Comparison of ENCODE assay signal across 20 cellular contexts in the genomic region with DNA sequence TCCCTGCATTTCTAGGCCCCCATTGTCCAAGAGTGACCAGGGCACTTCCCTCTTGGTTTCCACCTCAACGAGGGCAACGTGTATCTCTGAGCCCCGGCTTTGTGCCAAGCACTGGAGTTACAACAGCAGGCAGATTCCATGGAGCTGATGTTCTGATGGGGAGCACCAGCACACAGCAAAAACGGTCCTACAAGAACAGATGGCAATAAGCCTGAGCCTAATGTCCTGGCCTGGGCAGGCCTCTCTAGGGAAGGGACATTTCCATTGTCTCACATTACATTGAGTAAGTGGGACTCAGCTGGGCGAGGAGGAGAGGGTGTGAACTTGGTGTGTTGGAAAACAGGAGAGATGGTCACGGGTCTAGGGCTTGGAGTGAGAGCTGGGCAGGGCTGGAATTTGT. TPM values are rescaled to one million over a fixed set of nuclear protein-coding genes. Genes with fewer than 3 reads are reported as not detected.
DNase-seq lines count a peak whose midpoint lies in the region; ATAC-seq, FAIRE-seq and TF ChIP-seq lines count a peak whose summit lies in the region.
"Had no signal": no experiment of that assay in that cellular context is flagged by ENCODE, and none has a peak within 500 bp of the region (broad histone marks: within the 10 kb centered on the region; RNA-seq: fewer than 3 reads in every experiment).

No MANE protein-coding gene starts in this region.

- no peaks in the 10 kb centered on the region for H3K79me2 ChIP-seq in HepG2 (ENCODE audit: insufficient read depth, low read length)

- H3K4me1 ChIP-seq in HepG2 (ENCODE audit: insufficient read depth, low read length) (peaks cover 68% of the 10 kb centered on the region), right lobe of liver (no peaks in the 10 kb centered on the region), skeletal muscle tissue (ENCODE audit: control insufficient read depth in 3 of 3, insufficient read depth in 3 of 3, low read length in 3 of 3) (peaks cover 25 to 46% (median 43%) of the 10 kb centered on the region in 3 donors)

- H3K9ac ChIP-seq in HepG2 (ENCODE audit: insufficient read depth, low read depth, low read length) (no peak overlapping the region), skeletal muscle tissue (ENCODE audit: low read depth in 1 of 3, low read length in 3 of 3) (peak overlapping the region in 1 of 3 donors; percentile 40)

- H3K27me3 ChIP-seq in HepG2 (ENCODE audit: control insufficient read depth in 1 of 2, insufficient read depth in 2 of 2, low read length in 2 of 2) (peaks cover 0 to 5% of the 10 kb centered on the region in 2 experiments; a peak in 1 of 5 replicates), right lobe of liver (no peaks in the 10 kb centered on the region), bronchial epithelial cell (ENCODE audit: control insufficient read depth, insufficient read depth, low read length) (no peaks in the 10 kb centered on the region), skeletal muscle tissue (ENCODE audit: control insufficient read depth in 3 of 3, insufficient read depth in 3 of 3, low read length in 3 of 3) (peaks cover 0 to 5% (median 0%) of the 10 kb centered on the region in 3 donors)

- no peak for DNase-seq in HepG2 (ENCODE audit: low spot score)
- no peak for DNase-seq in right lobe of liver
- no peak for DNase-seq in bronchial epithelial cell (ENCODE audit: low read depth)
- peak; percentile 60 for DNase-seq in left kidney (ENCODE audit: low read depth, low spot score)
- DNase-seq in GM10248 (ENCODE audit: extremely low spot score) = no peak
- DNase-seq in HuH-7 (ENCODE audit: low spot score) = no peak
- DNase-seq in activated CD4-positive, alpha-beta T cell treated with anti-CD3 and anti-CD28 coated beads for 1 hour = no peak
- DNase-seq: DMS79 treated with DMSO at 0.1 percent for 48 hours; NCI-H1436; NCI-H2107; NK-92 treated with Interleukin-12 subunit alpha and Interleukin-12 subunit beta, amount 100 ng/mL, for 24 hours; OCI-M1 had no signal

- in situ Hi-C loops in HepG2 (cut with HindIII; ENCODE audit: extremely low pct_ligation_motif_present, low pct_unique_long_range_greater_than_20kb) = no loop called here

- H4K20me1 ChIP-seq in HepG2 (ENCODE audit: insufficient read depth, low read length) = no peaks in the 10 kb centered on the region

- POLR2A ChIA-PET in HepG2 (lab: Yijun Ruan, JAX) = no interaction called here
- POLR2A ChIA-PET in GM10248 (lab: Yijun Ruan, JAX) = interaction anchor here (1.2 kb wide), 1 partner anchor 24 kb away, joined by 4 read pairs; no protein-coding TSS in a partner anchor

- TF ChIP-seq EP300 in HepG2 (IDR thresholded peaks at IDR 0.05; ENCODE audit: low read depth in 2 of 2, low read length in 2 of 2) (no peak), HepG2 (CRISPR knock-in tag; IDR thresholded peaks at IDR 0.05; ENCODE audit: borderline replicate concordance) (no peak)

- H2AFZ ChIP-seq in HepG2 (ENCODE audit: low read length) = no peak overlapping the region

- H3K36me3 ChIP-seq in HepG2 (replicated peaks in 1 of 2; ENCODE audit: control insufficient read depth in 1 of 2, insufficient read depth in 2 of 2, low read length in 2 of 2) (no peaks in the 10 kb centered on the region), right lobe of liver (no peaks in the 10 kb centered on the region), bronchial epithelial cell (ENCODE audit: control insufficient read depth, insufficient read depth, low read length) (no peaks in the 10 kb centered on the region), skeletal muscle tissue (ENCODE audit: control insufficient read depth in 3 of 3, insufficient read depth in 3 of 3, low read length in 3 of 3) (no peaks in the 10 kb centered on the region)

- TF ChIP-seq RAD21 in HepG2 (CRISPR knock-in tag; IDR thresholded peaks at IDR 0.05) = no peak

- H3K9me3 ChIP-seq in HepG2 (ENCODE audit: low read length) (no peaks in the 10 kb centered on the region), right lobe of liver (no peaks in the 10 kb centered on the region), skeletal muscle tissue (ENCODE audit: control insufficient read depth in 3 of 3, low read length in 3 of 3) (no peaks in the 10 kb centered on the region)

- CTCF ChIA-PET in HepG2 (lab: Yijun Ruan, JAX; ENCODE audit: low intra/inter-chr PET ratio, low total read pairs) = no interaction called here
- CTCF ChIA-PET in GM10248 (lab: Yijun Ruan, JAX) = no interaction called here

- BruUV-seq in HepG2 (replicated peaks; lab: Mats Ljungman, UMichigan) = no TSS peak

- H3K27ac ChIP-seq in HepG2 (ENCODE audit: extremely low read length, insufficient read depth, low read length) (no peak overlapping the region), right lobe of liver (no peak overlapping the region), skeletal muscle tissue (ENCODE audit: low read depth, low read length) (peak overlapping the region; percentile 19)
- H3K27ac ChIP-seq: RWPE1 had no signal

- WGBS in HepG2 (ENCODE audit: low lambda C conversion rate) = 17% methylated on average over 6 of the region's 6 CpGs
- WGBS in right lobe of liver (ENCODE audit: insufficient coverage, low coverage, low lambda C conversion rate, missing lambda C conversion rate) = 65% methylated on average over 3 of the region's 6 CpGs

- intact Hi-C loops in HepG2 (cut with micrococcal nuclease; ENCODE audit: unreplicated experiment) = no loop called here
- intact Hi-C loops in right lobe of liver (cut with DNase I) = no loop called here

- FAIRE-seq in HepG2 (lab: Jason Lieb, UNC) (no peak), bronchial epithelial cell (lab: Jason Lieb, UNC) (peak; percentile 92)
- FAIRE-seq: G401.6, GM12892 had no signal

- H3K4me3 ChIP-seq in HepG2 (replicated peaks in 1 of 3; ENCODE audit: insufficient read depth in 1 of 3, low read depth in 2 of 3, low read length in 3 of 3) (no peak overlapping the region), right lobe of liver (no peak overlapping the region), bronchial epithelial cell (ENCODE audit: low read depth, low read length) (no peak overlapping the region), skeletal muscle tissue (ENCODE audit: low read length in 3 of 3) (peak overlapping the region in 1 of 3 donors; percentile 22)

- TF ChIP-seq CTCF in HepG2 (CRISPR knock-in tag; IDR thresholded peaks at IDR 0.05) (no peak), right lobe of liver (IDR thresholded peaks at IDR 0.05) (no peak), bronchial epithelial cell (IDR thresholded peaks at IDR 0.05; ENCODE audit: insufficient read depth, low read length, severe bottlenecking) (no peak), GM10248 (IDR thresholded peaks at IDR 0.05; ENCODE audit: control extremely low read depth, extremely low read depth, low read depth, missing control alignments) (no peak)

- H3K4me2 ChIP-seq in HepG2 (ENCODE audit: low read depth, low read length) = no peak overlapping the region; the same call in 1 of the 2 replicates

- ATAC-seq in HepG2 = no peak
- ATAC-seq in right lobe of liver = no peak
- ATAC-seq: HCT116 had no signal

- TF ChIP-seq POLR2A in HepG2 (IDR thresholded peaks at IDR 0.05; ENCODE audit: insufficient read depth in 1 of 2, low read depth in 2 of 2, low read length in 2 of 2) (no peak), right lobe of liver (IDR thresholded peaks at IDR 0.05) (no peak)

RNA-seq across cellular contexts. Expression of a gene that starts 27.2 kb away (rescaled TPM):
- total RNA-seq in HepG2 (2016; rRNA removed; fragmentation: Illumina TruSeq; extraction: Trizol) = not detected in 2 replicates
- not detected in 2 replicates for total RNA-seq in HepG2 (2016; cell fraction: cytosol; rRNA removed; fragmentation: Illumina TruSeq; extraction: Trizol; ENCODE audit: low read depth)
- total RNA-seq in HepG2 (2016; cell fraction: insoluble cytoplasmic fraction; rRNA removed; fragmentation: Illumina TruSeq; extraction: Trizol) = 0.24 TPM in 1 of 2 replicates, not detected in the other
- total RNA-seq in HepG2 (2016; cell fraction: membrane; rRNA removed; fragmentation: Illumina TruSeq; extraction: Trizol) = not detected in 2 replicates
- not detected in 2 replicates for total RNA-seq in HepG2 (2016; cell fraction: nucleus; rRNA removed; fragmentation: Illumina TruSeq; extraction: Trizol)
- 1.9 and 3.7 TPM in 2 replicates for polyA plus RNA-seq in HepG2 (2011; rRNA removed)
- 2.1 TPM in 2 replicates for polyA plus RNA-seq in HepG2 (2011; cell fraction: cytosol; rRNA removed)
- 0.90 and 2.1 TPM in 2 replicates for polyA plus RNA-seq in HepG2 (2011; cell fraction: nucleus; rRNA removed)
- 0.77 and 4.3 TPM in 2 replicates for polyA plus RNA-seq in HepG2 (2012)
- not detected in 2 replicates for polyA plus RNA-seq in HepG2 (2016; cell fraction: cytosol; fragmentation: Illumina TruSeq; extraction: Trizol; ENCODE audit: low read depth)
- not detected in 2 replicates for polyA plus RNA-seq in HepG2 (2016; cell fraction: insoluble cytoplasmic fraction; fragmentation: Illumina TruSeq; extraction: Trizol; ENCODE audit: low read depth)
- polyA plus RNA-seq in HepG2 (2016; cell fraction: membrane; fragmentation: Illumina TruSeq; extraction: Trizol; ENCODE audit: low read depth) = not detected in 2 replicates
- 0.79 and 0.81 TPM in 2 replicates for polyA plus RNA-seq in HepG2 (2016; cell fraction: nucleus; fragmentation: Illumina TruSeq; extraction: Trizol; ENCODE audit: insufficient read depth, low read depth)
- polyA minus RNA-seq in HepG2 (2011; rRNA and poly(A)+ RNA removed; ENCODE audit: low replicate concordance) = 0.56 TPM in 1 of 2 replicates, not detected in the other
- polyA minus RNA-seq in HepG2 (2011; cell fraction: cytosol; rRNA and poly(A)+ RNA removed) = 2.6 TPM in 1 of 2 replicates, not detected in the other
- polyA minus RNA-seq in HepG2 (2011; cell fraction: nucleus; rRNA and poly(A)+ RNA removed) = not detected in 2 replicates
- total RNA-seq in right lobe of liver = under 1 TPM in 1 of 6 experiments, not detected in 5; 0.44 TPM
- not detected in 2 replicates for total RNA-seq in bronchial epithelial cell
- 1.0 TPM for total RNA-seq in skeletal muscle tissue
- total RNA-seq: A673, HT-29, NCI-H460 had no signal

RNA-seq across cellular contexts. Expression of a gene that starts 38.3 kb away (rescaled TPM):
- not detected in 2 replicates for total RNA-seq in HepG2 (2016; rRNA removed; fragmentation: Illumina TruSeq; extraction: Trizol)
- not detected in 2 replicates for total RNA-seq in HepG2 (2016; cell fraction: cytosol; rRNA removed; fragmentation: Illumina TruSeq; extraction: Trizol; ENCODE audit: low read depth)
- total RNA-seq in HepG2 (2016; cell fraction: insoluble cytoplasmic fraction; rRNA removed; fragmentation: Illumina TruSeq; extraction: Trizol) = not detected in 2 replicates
- total RNA-seq in HepG2 (2016; cell fraction: membrane; rRNA removed; fragmentation: Illumina TruSeq; extraction: Trizol) = not detected in 2 replicates
- not detected in 2 replicates for total RNA-seq in HepG2 (2016; cell fraction: nucleus; rRNA removed; fragmentation: Illumina TruSeq; extraction: Trizol)
- polyA plus RNA-seq in HepG2 (2011; rRNA removed) = not detected in 2 replicates
- not detected in 2 replicates for polyA plus RNA-seq in HepG2 (2011; cell fraction: cytosol; rRNA removed)
- not detected in 2 replicates for polyA plus RNA-seq in HepG2 (2011; cell fraction: nucleus; rRNA removed)
- 0.92 and 1.8 TPM in 2 replicates for polyA plus RNA-seq in HepG2 (2012)
- polyA plus RNA-seq in HepG2 (2016; cell fraction: cytosol; fragmentation: Illumina TruSeq; extraction: Trizol; ENCODE audit: low read depth) = not detected in 2 replicates
- not detected in 2 replicates for polyA plus RNA-seq in HepG2 (2016; cell fraction: insoluble cytoplasmic fraction; fragmentation: Illumina TruSeq; extraction: Trizol; ENCODE audit: low read depth)
- polyA plus RNA-seq in HepG2 (2016; cell fraction: membrane; fragmentation: Illumina TruSeq; extraction: Trizol; ENCODE audit: low read depth) = not detected in 2 replicates
- polyA plus RNA-seq in HepG2 (2016; cell fraction: nucleus; fragmentation: Illumina TruSeq; extraction: Trizol; ENCODE audit: insufficient read depth, low read depth) = not detected in 2 replicates
- polyA minus RNA-seq in HepG2 (2011; rRNA and poly(A)+ RNA removed; ENCODE audit: low replicate concordance) = not detected in 2 replicates
- polyA minus RNA-seq in HepG2 (2011; cell fraction: cytosol; rRNA and poly(A)+ RNA removed) = not detected in 2 replicates
- not detected in 2 replicates for polyA minus RNA-seq in HepG2 (2011; cell fraction: nucleus; rRNA and poly(A)+ RNA removed)
- 1 to 10 TPM in 2 of 6 experiments, under 1 TPM in 2, not detected in 2; 0.27 to 2.3 (median 1.3) TPM for total RNA-seq in right lobe of liver
- not detected in 2 replicates for total RNA-seq in bronchial epithelial cell
- total RNA-seq in skeletal muscle tissue = 4.2 TPM
- total RNA-seq: A673, HT-29, NCI-H460 had no signal

RNA-seq across cellular contexts. Expression of a gene that starts 40.3 kb away (rescaled TPM):
- total RNA-seq in HepG2 (2016; rRNA removed; fragmentation: Illumina TruSeq; extraction: Trizol) = 47.7 and 76.0 TPM in 2 replicates
- 39.0 and 40.3 TPM in 2 replicates for total RNA-seq in HepG2 (2016; cell fraction: cytosol; rRNA removed; fragmentation: Illumina TruSeq; extraction: Trizol; ENCODE audit: low read depth)
- total RNA-seq in HepG2 (2016; cell fraction: insoluble cytoplasmic fraction; rRNA removed; fragmentation: Illumina TruSeq; extraction: Trizol) = 45.3 and 75.8 TPM in 2 replicates
- total RNA-seq in HepG2 (2016; cell fraction: membrane; rRNA removed; fragmentation: Illumina TruSeq; extraction: Trizol) = 84.9 and 91.5 TPM in 2 replicates
- total RNA-seq in HepG2 (2016; cell fraction: nucleus; rRNA removed; fragmentation: Illumina TruSeq; extraction: Trizol) = 48.8 and 56.1 TPM in 2 replicates
- polyA plus RNA-seq in HepG2 (2011; rRNA removed) = 141 and 163 TPM in 2 replicates
- polyA plus RNA-seq in HepG2 (2011; cell fraction: cytosol; rRNA removed) = 151 and 283 TPM in 2 replicates
- polyA plus RNA-seq in HepG2 (2011; cell fraction: nucleus; rRNA removed) = 137 and 147 TPM in 2 replicates
- polyA plus RNA-seq in HepG2 (2012) = 61.9 and 67.1 TPM in 2 replicates
- polyA plus RNA-seq in HepG2 (2016; cell fraction: cytosol; fragmentation: Illumina TruSeq; extraction: Trizol; ENCODE audit: low read depth) = 45.1 and 45.9 TPM in 2 replicates
- polyA plus RNA-seq in HepG2 (2016; cell fraction: insoluble cytoplasmic fraction; fragmentation: Illumina TruSeq; extraction: Trizol; ENCODE audit: low read depth) = 53.5 and 55.6 TPM in 2 replicates
- polyA plus RNA-seq in HepG2 (2016; cell fraction: membrane; fragmentation: Illumina TruSeq; extraction: Trizol; ENCODE audit: low read depth) = 73.8 and 79.8 TPM in 2 replicates
- polyA plus RNA-seq in HepG2 (2016; cell fraction: nucleus; fragmentation: Illumina TruSeq; extraction: Trizol; ENCODE audit: insufficient read depth, low read depth) = 92.2 and 94.4 TPM in 2 replicates
- 68.1 and 270 TPM in 2 replicates for polyA minus RNA-seq in HepG2 (2011; rRNA and poly(A)+ RNA removed; ENCODE audit: low replicate concordance)
- 85.2 and 94.3 TPM in 2 replicates for polyA minus RNA-seq in HepG2 (2011; cell fraction: cytosol; rRNA and poly(A)+ RNA removed)
- polyA minus RNA-seq in HepG2 (2011; cell fraction: nucleus; rRNA and poly(A)+ RNA removed) = 25.0 and 28.0 TPM in 2 replicates
- total RNA-seq in right lobe of liver = 10 to 100 TPM; 33.5 to 75.1 (median 43.0) TPM
- 32.9 and 45.6 TPM in 2 replicates for total RNA-seq in bronchial epithelial cell
- total RNA-seq in skeletal muscle tissue = 20.9 TPM

RNA-seq across cellular contexts. Expression of a gene that starts 48.6 kb away (rescaled TPM):
- total RNA-seq in HepG2 (2016; rRNA removed; fragmentation: Illumina TruSeq; extraction: Trizol) (31.0 and 70.1 TPM in 2 replicates), right lobe of liver (100 to 1,000 TPM in 2 of 6 experiments, 10 to 100 TPM in 4; 70.2 to 119 (median 93.8) TPM), bronchial epithelial cell (54.8 and 65.3 TPM in 2 replicates), skeletal muscle tissue (97.6 TPM)
- 8.1 and 9.3 TPM in 2 replicates for total RNA-seq in HepG2 (2016; cell fraction: cytosol; rRNA removed; fragmentation: Illumina TruSeq; extraction: Trizol; ENCODE audit: low read depth)
- 23.8 and 71.6 TPM in 2 replicates for total RNA-seq in HepG2 (2016; cell fraction: insoluble cytoplasmic fraction; rRNA removed; fragmentation: Illumina TruSeq; extraction: Trizol)
- 22.0 and 25.0 TPM in 2 replicates for total RNA-seq in HepG2 (2016; cell fraction: membrane; rRNA removed; fragmentation: Illumina TruSeq; extraction: Trizol)
- 69.1 and 83.4 TPM in 2 replicates for total RNA-seq in HepG2 (2016; cell fraction: nucleus; rRNA removed; fragmentation: Illumina TruSeq; extraction: Trizol)
- 318 and 361 TPM in 2 replicates for polyA plus RNA-seq in HepG2 (2011; rRNA removed)
- polyA plus RNA-seq in HepG2 (2011; cell fraction: cytosol; rRNA removed) = 268 and 334 TPM in 2 replicates
- 289 and 340 TPM in 2 replicates for polyA plus RNA-seq in HepG2 (2011; cell fraction: nucleus; rRNA removed)
- 213 and 215 TPM in 2 replicates for polyA plus RNA-seq in HepG2 (2012)
- polyA plus RNA-seq in HepG2 (2016; cell fraction: cytosol; fragmentation: Illumina TruSeq; extraction: Trizol; ENCODE audit: low read depth) = 10.1 and 11.2 TPM in 2 replicates
- polyA plus RNA-seq in HepG2 (2016; cell fraction: insoluble cytoplasmic fraction; fragmentation: Illumina TruSeq; extraction: Trizol; ENCODE audit: low read depth) = 27.4 and 35.7 TPM in 2 replicates
- 15.6 and 19.4 TPM in 2 replicates for polyA plus RNA-seq in HepG2 (2016; cell fraction: membrane; fragmentation: Illumina TruSeq; extraction: Trizol; ENCODE audit: low read depth)
- 135 and 151 TPM in 2 replicates for polyA plus RNA-seq in HepG2 (2016; cell fraction: nucleus; fragmentation: Illumina TruSeq; extraction: Trizol; ENCODE audit: insufficient read depth, low read depth)
- polyA minus RNA-seq in HepG2 (2011; rRNA and poly(A)+ RNA removed; ENCODE audit: low replicate concordance) = 131 and 463 TPM in 2 replicates
- polyA minus RNA-seq in HepG2 (2011; cell fraction: cytosol; rRNA and poly(A)+ RNA removed) = 175 and 181 TPM in 2 replicates
- 85.1 and 85.4 TPM in 2 replicates for polyA minus RNA-seq in HepG2 (2011; cell fraction: nucleus; rRNA and poly(A)+ RNA removed)
